ENCODE assay signal across 8 cellular contexts in genomic region chr1:185154912-185155513, GRCh38. TPM values are rescaled to one million over a fixed set of nuclear protein-coding genes. Genes with fewer than 3 reads are reported as not detected.
A peak's percentile ranks its signal among the peaks of the same experiment; 100 is the strongest.
DNase-seq lines count a peak whose midpoint lies in the region; ATAC-seq and TF ChIP-seq lines count a peak whose summit lies in the region.

No MANE protein-coding gene starts in this region.

- peaks cover 44% of the 10 kb centered on the region for H3K4me1 Mint-ChIP-seq in activated naive CD4-positive, alpha-beta T cell treated with anti-CD3 and anti-CD28 coated beads, Interleukin-2, amount 10 ng/mL, durations not matched to agents 7 days and 5 days
- peaks cover 42% of the 10 kb centered on the region for H3K4me1 Mint-ChIP-seq in activated CD8-positive, alpha-beta T cell treated with anti-CD3 and anti-CD28 coated beads, Interleukin-2, amount 10 ng/mL, durations not matched to agents 7 days and 5 days (ENCODE audit: low read depth)

- no peak for ATAC-seq in activated CD8-positive, alpha-beta T cell treated with anti-CD3 and anti-CD28 coated beads, Interleukin-2, amount 10 ng/mL, durations not matched to agents 7 days and 5 days
- ATAC-seq in GM21515 (IDR thresholded peaks at IDR 0.05; ENCODE audit: unreplicated experiment) = no peak

- in situ Hi-C loops in transverse colon (cut with MboI; ENCODE audit: low pct_ligation_motif_present in 1 of 4, low pct_unique_long_range_greater_than_20kb in 1 of 4, low sequenced_read_pairs in 3 of 4) = loop anchor here (10.0 to 25.0 kb wide), 3 partner anchors 160 to 368 kb away; partner anchors contain the start of gene IVNS1ABP (in 1 of the 4)

- no peak for TF ChIP-seq CTCF in transverse colon (IDR thresholded peaks at IDR 0.05)

- peak overlapping the region in 1 of 4 donors; percentile 8 for H3K4me3 ChIP-seq in transverse colon

- H3K27ac Mint-ChIP-seq in activated naive CD4-positive, alpha-beta T cell treated with anti-CD3 and anti-CD28 coated beads, Interleukin-2, amount 10 ng/mL, durations not matched to agents 7 days and 5 days = no peak overlapping the region
- no peak overlapping the region for H3K27ac Mint-ChIP-seq in activated CD8-positive, alpha-beta T cell treated with anti-CD3 and anti-CD28 coated beads, Interleukin-2, amount 10 ng/mL, durations not matched to agents 7 days and 5 days

- H3K27me3 ChIP-seq in transverse colon = no peaks in the 10 kb centered on the region

- no peaks in the 10 kb centered on the region for H3K27me3 Mint-ChIP-seq in activated naive CD4-positive, alpha-beta T cell treated with anti-CD3 and anti-CD28 coated beads, Interleukin-2, amount 10 ng/mL, durations not matched to agents 7 days and 5 days
- H3K27me3 Mint-ChIP-seq in activated CD8-positive, alpha-beta T cell treated with anti-CD3 and anti-CD28 coated beads, Interleukin-2, amount 10 ng/mL, durations not matched to agents 7 days and 5 days (ENCODE audit: low read depth) = no peaks in the 10 kb centered on the region

- H3K27ac ChIP-seq in transverse colon = peak overlapping the region in 3 of 4 donors; percentile 97 to 100 (median 98)

- no peak for TF ChIP-seq EP300 in transverse colon (IDR thresholded peaks at IDR 0.05; ENCODE audit: low read depth)

- peaks cover 0 to 3% (median 1%) of the 10 kb centered on the region in 4 donors for H3K36me3 ChIP-seq in transverse colon

- 22 to 34% methylated on average over 2 of the region's 2 CpGs for WGBS in transverse colon (ENCODE audit: low coverage in 1 of 2), 2 donors

- no peak for DNase-seq in activated naive CD4-positive, alpha-beta T cell treated with anti-CD3 and anti-CD28 coated beads, Interleukin-2, amount 10 ng/mL, durations not matched to agents 7 days and 5 days
- no peak for DNase-seq in activated naive CD4-positive, alpha-beta T cell treated with Interleukin-2 at 50 U/mL for 16 hours
- no peak for DNase-seq in activated CD8-positive, alpha-beta T cell treated with anti-CD3 and anti-CD28 coated beads, Interleukin-2, amount 10 ng/mL, durations not matched to agents 7 days and 5 days
- DNase-seq in iris pigment epithelial cell (ENCODE audit: low read depth) (peak; percentile 46), transverse colon (no peak)
- DNase-seq in stimulated activated CD8-positive, alpha-beta memory T cell treated with anti-CD3 and anti-CD28 coated beads, Interleukin-4, amount 100 ng/mL, for 48 hours = no peak
- DNase-seq in activated effector memory CD4-positive, alpha-beta T cell treated with Interleukin-2 at 50 U/mL for 16 hours = no peak

- intact Hi-C loops in transverse colon (cut with DNase I; ENCODE audit: low total_unique reads) = no loop called here

- peaks cover 13% of the 10 kb centered on the region for H3K36me3 Mint-ChIP-seq in activated naive CD4-positive, alpha-beta T cell treated with anti-CD3 and anti-CD28 coated beads, Interleukin-2, amount 10 ng/mL, durations not matched to agents 7 days and 5 days
- H3K36me3 Mint-ChIP-seq in activated CD8-positive, alpha-beta T cell treated with anti-CD3 and anti-CD28 coated beads, Interleukin-2, amount 10 ng/mL, durations not matched to agents 7 days and 5 days (ENCODE audit: low read depth) = peaks cover 8% of the 10 kb centered on the region

- CTCF ChIA-PET in activated naive CD4-positive, alpha-beta T cell treated with anti-CD3 and anti-CD28 coated beads, Interleukin-2, amount 10 ng/mL, durations not matched to agents 7 days and 5 days (lab: Charles Lee) = interaction anchor here (0.9 to 6.9 kb wide), 5 partner anchors 10 to 526 kb away, joined by 3 to 61 read pairs (median 4); no protein-coding TSS in a partner anchor
- CTCF ChIA-PET in activated CD8-positive, alpha-beta T cell treated with anti-CD3 and anti-CD28 coated beads, Interleukin-2, amount 10 ng/mL, durations not matched to agents 7 days and 5 days (lab: Charles Lee) = interaction anchor here (1.6 to 9.1 kb wide), 2 partner anchors 11 to 14 kb away, joined by 3 to 136 read pairs; no protein-coding TSS in a partner anchor

- POLR2A ChIA-PET in activated CD8-positive, alpha-beta T cell treated with anti-CD3 and anti-CD28 coated beads, Interleukin-2, amount 10 ng/mL, durations not matched to agents 7 days and 5 days (lab: Charles Lee) = interaction anchor here (1.4 kb wide), 1 partner anchor 15 kb away, joined by 4 read pairs; no protein-coding TSS in a partner anchor

- H3K4me3 Mint-ChIP-seq in activated naive CD4-positive, alpha-beta T cell treated with anti-CD3 and anti-CD28 coated beads, Interleukin-2, amount 10 ng/mL, durations not matched to agents 7 days and 5 days = peak overlapping the region; percentile 88
- peak overlapping the region; percentile 99 for H3K4me3 Mint-ChIP-seq in activated CD8-positive, alpha-beta T cell treated with anti-CD3 and anti-CD28 coated beads, Interleukin-2, amount 10 ng/mL, durations not matched to agents 7 days and 5 days

- TF ChIP-seq POLR2A in transverse colon (IDR thresholded peaks at IDR 0.05) = no peak

- no peaks in the 10 kb centered on the region for H3K9me3 Mint-ChIP-seq in activated naive CD4-positive, alpha-beta T cell treated with anti-CD3 and anti-CD28 coated beads, Interleukin-2, amount 10 ng/mL, durations not matched to agents 7 days and 5 days
- H3K9me3 Mint-ChIP-seq in activated CD8-positive, alpha-beta T cell treated with anti-CD3 and anti-CD28 coated beads, Interleukin-2, amount 10 ng/mL, durations not matched to agents 7 days and 5 days (ENCODE audit: insufficient read depth) = no peaks in the 10 kb centered on the region

- H3K4me1 ChIP-seq in transverse colon = peaks cover 6 to 30% (median 18%) of the 10 kb centered on the region in 4 donors

- H3K9me3 ChIP-seq in transverse colon = no peaks in the 10 kb centered on the region

RNA-seq across cellular contexts. Expression of gene TRMT1L, which starts 1.7 kb away (rescaled TPM):
- 10 to 100 TPM; 20.5 to 21.4 TPM for total RNA-seq in activated CD8-positive, alpha-beta T cell treated with anti-CD3 and anti-CD28 coated beads, Interleukin-2, amount 10 ng/mL, durations not matched to agents 7 days and 5 days
- total RNA-seq in transverse colon = 10 to 100 TPM; 18.3 to 67.7 (median 20.9) TPM

RNA-seq across cellular contexts. Expression of gene SWT1, which starts 2.0 kb away (rescaled TPM):
- 1 to 10 TPM; 2.1 to 2.2 TPM for total RNA-seq in activated CD8-positive, alpha-beta T cell treated with anti-CD3 and anti-CD28 coated beads, Interleukin-2, amount 10 ng/mL, durations not matched to agents 7 days and 5 days
- 10 to 100 TPM in 2 of 4 donors, 1 to 10 TPM in 2; 2.8 to 12.3 (median 10.1) TPM for total RNA-seq in transverse colon
